Comparison of ENCODE assay signal across 31 cellular contexts in genomic region chr19:7898967-7899366, GRCh38. TPM values are rescaled to one million over a fixed set of nuclear protein-coding genes. Genes with fewer than 3 reads are reported as not detected.
"Had no signal": no experiment of that assay in that cellular context is flagged by ENCODE, and none has a peak within 500 bp of the region (broad histone marks: within the 10 kb centered on the region; RNA-seq: fewer than 3 reads in every experiment).

No MANE protein-coding gene starts in this region.

- H3K4me3 ChIP-seq: adrenal gland, body of pancreas, breast epithelium, Peyer's patch, SJCRH30, SK-N-MC had no signal

- H3K9me3 ChIP-seq: adrenal gland, body of pancreas, breast epithelium, Peyer's patch, SJCRH30 had no signal

- H3K36me3 ChIP-seq: adrenal gland, breast epithelium, Peyer's patch, SJCRH30 had no signal

- H3K9me3 Mint-ChIP-seq: activated naive CD4-positive, alpha-beta T cell treated with anti-CD3 and anti-CD28 coated beads for 36 hours; activated naive CD4-positive, alpha-beta T cell treated with anti-CD3 and anti-CD28 coated beads, Interleukin-2, amount 50 U/mL, for 72 hours; activated T-cell treated with anti-CD3 and anti-CD28 coated beads, Interleukin-2, amount 50 U/mL, for 4 hours; activated T-helper 1 cell treated with anti-CD3 and anti-CD28 coated beads, Interleukin-12 subunit alpha, Interleukin-12 subunit beta, Interleukin-2, Interleukin-4 antibody, amounts not matched to agents 30 ng/mL and 10 ng/mL and 1 ng/mL, durations not matched to agents 14 hours and 24 hours and 36 hours had no signal

- H3K27ac ChIP-seq: adrenal gland, body of pancreas, breast epithelium, Peyer's patch, SJCRH30, SK-N-MC had no signal

- H3K27me3 ChIP-seq: adrenal gland, body of pancreas, breast epithelium, Peyer's patch, SJCRH30 had no signal

- DNase-seq: activated CD4-positive, alpha-beta memory T cell treated with anti-CD3 and anti-CD28 coated beads for 36 hours; activated CD4-positive, alpha-beta T cell treated with anti-CD3 and anti-CD28 coated beads, Interleukin-2, amount 50 U/mL, for 1 hour; activated CD8-positive, alpha-beta memory T cell treated with anti-CD3 and anti-CD28 coated beads, Interleukin-2, amount 50 U/mL, for 4 hours; activated gamma-delta T cell treated with Interleukin-2 at 50 U/mL for 16 hours; activated naive CD4-positive, alpha-beta T cell treated with anti-CD3 and anti-CD28 coated beads for 36 hours; activated T-cell treated with anti-CD3 and anti-CD28 coated beads for 4 hours; activated T-cell treated with anti-CD3 and anti-CD28 coated beads, Interleukin-2, amount 50 U/mL, for 4 hours; body of pancreas; caudate nucleus; cerebellar nuclear complex; NCI-H1048; NCI-H1105 treated with DMSO at 0.1 percent for 48 hours; NCI-H1436; NCI-H1694; NCI-H1930; NCI-H2081 treated with DMSO at 0.1 percent for 48 hours; NCI-H345; Right ventricle myocardium superior; RPMI8226; SJCRH30; T1000 had no signal

- H3K36me3 Mint-ChIP-seq: activated naive CD4-positive, alpha-beta T cell treated with anti-CD3 and anti-CD28 coated beads, Interleukin-2, amount 50 U/mL, for 72 hours had no signal

- ATAC-seq: activated naive CD4-positive, alpha-beta T cell treated with anti-CD3 and anti-CD28 coated beads, Interleukin-2, amount 50 U/mL, for 72 hours; activated T-cell treated with anti-CD3 and anti-CD28 coated beads, Interleukin-2, amount 50 U/mL, for 4 hours; body of pancreas had no signal

- H3K27ac Mint-ChIP-seq: activated CD4-positive, alpha-beta memory T cell treated with anti-CD3 and anti-CD28 coated beads for 36 hours; activated naive CD4-positive, alpha-beta T cell treated with anti-CD3 and anti-CD28 coated beads for 36 hours; activated naive CD4-positive, alpha-beta T cell treated with anti-CD3 and anti-CD28 coated beads, Interleukin-2, amount 50 U/mL, for 72 hours; activated T-helper 1 cell treated with anti-CD3 and anti-CD28 coated beads, Interleukin-12 subunit alpha, Interleukin-12 subunit beta, Interleukin-2, Interleukin-4 antibody, amounts not matched to agents 30 ng/mL and 10 ng/mL and 1 ng/mL, durations not matched to agents 14 hours and 24 hours and 36 hours had no signal

- H3K4me3 Mint-ChIP-seq: activated CD4-positive, alpha-beta memory T cell treated with anti-CD3 and anti-CD28 coated beads for 36 hours; activated naive CD4-positive, alpha-beta T cell treated with anti-CD3 and anti-CD28 coated beads for 36 hours; activated T-cell treated with anti-CD3 and anti-CD28 coated beads, Interleukin-2, amount 50 U/mL, for 4 hours; activated T-helper 1 cell treated with anti-CD3 and anti-CD28 coated beads, Interleukin-12 subunit alpha, Interleukin-12 subunit beta, Interleukin-2, Interleukin-4 antibody, amounts not matched to agents 30 ng/mL and 10 ng/mL and 1 ng/mL, durations not matched to agents 14 hours and 24 hours and 36 hours had no signal

- H3K4me1 ChIP-seq: SJCRH30 had no signal

RNA-seq across cellular contexts. Expression of gene LRRC8E, which starts 10.7 kb away (rescaled TPM):
- total RNA-seq: activated CD4-positive, alpha-beta memory T cell treated with anti-CD3 and anti-CD28 coated beads for 36 hours; activated naive CD4-positive, alpha-beta T cell treated with anti-CD3 and anti-CD28 coated beads for 36 hours; activated naive CD4-positive, alpha-beta T cell treated with anti-CD3 and anti-CD28 coated beads, Interleukin-2, amount 50 U/mL, for 72 hours; activated T-helper 1 cell treated with anti-CD3 and anti-CD28 coated beads, Interleukin-12 subunit alpha, Interleukin-12 subunit beta, Interleukin-2, Interleukin-4 antibody, amounts not matched to agents 30 ng/mL and 10 ng/mL and 1 ng/mL, durations not matched to agents 14 hours and 24 hours and 36 hours; T-helper 1 cell treated with Interleukin-12 subunit alpha and Interleukin-12 subunit beta and Interleukin-4 antibody, amounts not matched to agents 30 ng/mL and 1 ng/mL, for 36 hours; T-helper 2 cell treated with Interferon-gamma antibody and Interleukin-4, amounts not matched to agents 100 ng/mL and 5 ng/mL, for 36 hours had no signal

RNA-seq across cellular contexts. Expression of gene TGFBR3L, which starts 15.7 kb away (rescaled TPM):
- total RNA-seq: Peyer's patch, SJCRH30 had no signal

RNA-seq across cellular contexts. Expression of gene PRR36, which starts 24.8 kb away (rescaled TPM):
- total RNA-seq: M059J, NCI-H460, Peyer's patch, SJCRH30 had no signal
